In genomic region chr10:124484016-124484415, GRCh38 we compare ENCODE assay signal across 1 cellular context.
TF ChIP-seq lines count a peak whose summit lies in the region.

No MANE protein-coding gene starts in this region.

TF ChIP-seq in HepG2, 621 proteins besides CTCF, POLR2A, EP300 and RAD21:
- no peak for TF ChIP-seq ZNF382 (CRISPR knock-in tag; IDR thresholded peaks at IDR 0.05; ENCODE audit: borderline replicate concordance)
- TF ChIP-seq USF2 (IDR thresholded peaks at IDR 0.05; ENCODE audit: low read depth, low read length): no peak
- TF ChIP-seq USF2 (CRISPR knock-in tag; IDR thresholded peaks at IDR 0.05; ENCODE audit: borderline replicate concordance): no peak
- no peak for TF ChIP-seq CENPBD1 (CRISPR knock-in tag; IDR thresholded peaks at IDR 0.05; ENCODE audit: borderline replicate concordance, low read depth)
- TF ChIP-seq PBX3 (CRISPR knock-in tag; IDR thresholded peaks at IDR 0.05; ENCODE audit: borderline replicate concordance): no peak
- no peak for TF ChIP-seq MXD3 (CRISPR knock-in tag; IDR thresholded peaks at IDR 0.05)
